Comparison of ENCODE assay signal across 8 cellular contexts in the genomic region with DNA sequence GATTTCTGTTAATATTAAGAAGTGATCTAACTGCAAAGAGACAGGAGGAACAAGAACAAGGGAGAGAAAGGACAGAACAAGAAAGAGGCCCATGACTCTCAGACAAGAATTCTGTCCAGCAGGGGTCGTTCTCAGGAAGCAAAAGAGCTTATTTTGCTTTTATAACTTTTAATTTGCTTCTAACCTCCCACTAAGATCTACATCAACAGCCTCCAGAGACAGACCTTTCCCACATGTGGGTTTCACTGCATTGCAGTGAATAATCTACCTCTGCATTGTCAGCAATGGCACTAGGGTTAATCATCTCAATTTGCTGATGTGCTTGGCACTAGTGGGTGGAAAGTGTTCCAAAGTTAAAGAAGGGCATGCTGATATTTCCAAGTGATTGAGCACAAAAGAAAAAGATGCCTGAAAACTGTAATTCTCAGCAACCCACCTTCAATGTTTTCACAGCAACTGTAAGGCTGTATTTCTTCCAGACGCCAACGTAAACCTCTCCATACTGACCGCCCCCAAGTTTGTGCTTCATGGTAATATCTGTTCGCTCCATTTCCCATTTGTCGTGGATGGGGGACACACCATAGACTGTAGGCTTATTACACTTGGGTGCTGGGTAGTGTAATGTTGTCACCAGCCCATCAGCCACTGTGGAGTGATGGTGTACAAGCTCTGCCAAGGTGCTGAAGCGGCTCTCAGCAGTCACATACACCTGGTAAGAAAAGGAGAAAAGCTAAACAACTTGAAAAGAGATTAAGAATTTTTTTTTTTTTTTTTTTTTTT. TPM values are rescaled to one million over a fixed set of nuclear protein-coding genes. Genes with fewer than 3 reads are reported as not detected.
DNase-seq lines count a peak whose midpoint lies in the region; ATAC-seq and TF ChIP-seq lines count a peak whose summit lies in the region.

No MANE protein-coding gene starts in this region.

- 0 out of 2 replicates have a peak, but pooled peaks cover 2% of the 10 kb centered on the region for H3F3A ChIP-seq in Loucy (ENCODE audit: low read depth)

- no peaks in the 10 kb centered on the region for H3K79me2 ChIP-seq in Loucy (ENCODE audit: insufficient read depth, low read length)

- peaks cover 12% of the 10 kb centered on the region for H3K36me3 Mint-ChIP-seq in activated CD4-positive, alpha-beta memory T cell treated with anti-CD3 and anti-CD28 coated beads for 36 hours
- H3K36me3 Mint-ChIP-seq in activated T-helper 2 cell treated with anti-CD3 and anti-CD28 coated beads, Interferon-gamma antibody, Interleukin-2, Interleukin-4, amounts not matched to agents 10 μg/mL and 5 μg/mL and 100 μg/mL, durations not matched to agents 14 hours and 24 hours and 36 hours (ENCODE audit: low read depth): peaks cover 13% of the 10 kb centered on the region

- no peaks in the 10 kb centered on the region for H3K27me3 ChIP-seq in Loucy (ENCODE audit: insufficient read depth, low read length, poor library complexity, severe bottlenecking)

- intact Hi-C loops in activated CD4-positive, alpha-beta memory T cell treated with anti-CD3 and anti-CD28 coated beads for 36 hours (cut with micrococcal nuclease): loop anchor here (1.0 kb wide), 4 partner anchors 73 to 248 kb away; no protein-coding TSS in a partner anchor
- intact Hi-C loops in activated T-helper 2 cell treated with anti-CD3 and anti-CD28 coated beads, Interferon-gamma antibody, Interleukin-2, Interleukin-4, amounts not matched to agents 10 μg/mL and 5 μg/mL and 100 μg/mL, durations not matched to agents 14 hours and 24 hours and 36 hours (cut with micrococcal nuclease): loop anchor here (1.0 to 2.0 kb wide), 4 partner anchors 73 to 248 kb away; partner anchors contain the start of genes ABL2 and SOAT1

- H3K9me3 ChIP-seq in Loucy (ENCODE audit: insufficient read depth, low read depth, low read length): no peaks in the 10 kb centered on the region

- DNase-seq in ELR (ENCODE audit: low read depth): peak; percentile 68
- peak; percentile 49 for DNase-seq in activated CD4-positive, alpha-beta memory T cell treated with anti-CD3 and anti-CD28 coated beads for 36 hours
- DNase-seq in globus pallidus (ENCODE audit: low spot score): peak; percentile 23
- peak; percentile 71 for DNase-seq in renal cortical epithelial cell (ENCODE audit: low read depth)
- DNase-seq in activated CD4-positive, CD25-positive, alpha-beta regulatory T cell treated with anti-CD3 and anti-CD28 coated beads, Interleukin-2, amount 50 U/mL, for 72 hours: no peak
- DNase-seq in activated T-helper 2 cell treated with anti-CD3 and anti-CD28 coated beads, Interferon-gamma antibody, Interleukin-2, Interleukin-4, amounts not matched to agents 10 μg/mL and 5 μg/mL and 100 μg/mL, durations not matched to agents 14 hours and 24 hours and 36 hours (ENCODE audit: low spot score): no peak

- H4K20me1 ChIP-seq in Loucy (ENCODE audit: insufficient read depth, low read length, poor library complexity, severe bottlenecking): no peaks in the 10 kb centered on the region

- TF ChIP-seq CTCF in Loucy (conservative IDR thresholded peaks at IDR 0.05; ENCODE audit: low read length): peak; percentile 68

- no peak overlapping the region for H2AFZ ChIP-seq in Loucy (ENCODE audit: low read length)

- H3K4me1 Mint-ChIP-seq in activated CD4-positive, alpha-beta memory T cell treated with anti-CD3 and anti-CD28 coated beads for 36 hours (ENCODE audit: low read depth): peaks cover 7% of the 10 kb centered on the region
- H3K4me1 Mint-ChIP-seq in activated T-helper 2 cell treated with anti-CD3 and anti-CD28 coated beads, Interferon-gamma antibody, Interleukin-2, Interleukin-4, amounts not matched to agents 10 μg/mL and 5 μg/mL and 100 μg/mL, durations not matched to agents 14 hours and 24 hours and 36 hours (ENCODE audit: low read depth): peaks cover 8% of the 10 kb centered on the region

- H3K36me3 ChIP-seq in Loucy (ENCODE audit: insufficient read depth, low read length): peaks cover 45% of the 10 kb centered on the region; the same call in 1 of the 2 replicates

- no peaks in the 10 kb centered on the region for H3K4me1 ChIP-seq in Loucy (ENCODE audit: insufficient read depth, low read length, poor library complexity, severe bottlenecking)

- no peak overlapping the region for H3K4me3 Mint-ChIP-seq in activated CD4-positive, alpha-beta memory T cell treated with anti-CD3 and anti-CD28 coated beads for 36 hours
- no peak overlapping the region for H3K4me3 Mint-ChIP-seq in activated T-helper 2 cell treated with anti-CD3 and anti-CD28 coated beads, Interferon-gamma antibody, Interleukin-2, Interleukin-4, amounts not matched to agents 10 μg/mL and 5 μg/mL and 100 μg/mL, durations not matched to agents 14 hours and 24 hours and 36 hours (ENCODE audit: low read depth)

- no peaks in the 10 kb centered on the region for H3K27me3 Mint-ChIP-seq in activated CD4-positive, alpha-beta memory T cell treated with anti-CD3 and anti-CD28 coated beads for 36 hours
- no peaks in the 10 kb centered on the region for H3K27me3 Mint-ChIP-seq in activated T-helper 2 cell treated with anti-CD3 and anti-CD28 coated beads, Interferon-gamma antibody, Interleukin-2, Interleukin-4, amounts not matched to agents 10 μg/mL and 5 μg/mL and 100 μg/mL, durations not matched to agents 14 hours and 24 hours and 36 hours (ENCODE audit: low read depth)

- H3K9ac ChIP-seq in Loucy (ENCODE audit: low read depth, low read length, poor library complexity, severe bottlenecking): no peak overlapping the region

- H3K9me2 ChIP-seq in Loucy (replicated peaks; ENCODE audit: low read depth, low read length): no peaks in the 10 kb centered on the region

- H3K27ac Mint-ChIP-seq in activated CD4-positive, alpha-beta memory T cell treated with anti-CD3 and anti-CD28 coated beads for 36 hours: no peak overlapping the region
- no peak overlapping the region for H3K27ac Mint-ChIP-seq in activated T-helper 2 cell treated with anti-CD3 and anti-CD28 coated beads, Interferon-gamma antibody, Interleukin-2, Interleukin-4, amounts not matched to agents 10 μg/mL and 5 μg/mL and 100 μg/mL, durations not matched to agents 14 hours and 24 hours and 36 hours

- H3K4me2 ChIP-seq in Loucy (ENCODE audit: low read depth, low read length, poor library complexity, severe bottlenecking): no peak overlapping the region

- H3K4me3 ChIP-seq in Loucy (ENCODE audit: low read length, poor library complexity, severe bottlenecking): no peak overlapping the region

- no peak for ATAC-seq in GM21528 (IDR thresholded peaks at IDR 0.05; ENCODE audit: low FRiP score, unreplicated experiment)

- CTCF ChIA-PET in activated CD4-positive, alpha-beta memory T cell treated with anti-CD3 and anti-CD28 coated beads for 36 hours (lab: Charles Lee): interaction anchor here (0.6 to 4.7 kb wide), 18 partner anchors 8 to 248 kb away, joined by 3 to 61 read pairs (median 4); partner anchors contain the start of genes ABL2, SOAT1 and TOR3A

- no peaks in the 10 kb centered on the region for H3K9me3 Mint-ChIP-seq in activated CD4-positive, alpha-beta memory T cell treated with anti-CD3 and anti-CD28 coated beads for 36 hours
- no peaks in the 10 kb centered on the region for H3K9me3 Mint-ChIP-seq in activated T-helper 2 cell treated with anti-CD3 and anti-CD28 coated beads, Interferon-gamma antibody, Interleukin-2, Interleukin-4, amounts not matched to agents 10 μg/mL and 5 μg/mL and 100 μg/mL, durations not matched to agents 14 hours and 24 hours and 36 hours

- POLR2A ChIA-PET in activated CD4-positive, alpha-beta memory T cell treated with anti-CD3 and anti-CD28 coated beads for 36 hours (lab: Charles Lee): no interaction called here

RNA-seq across cellular contexts. Expression of gene TOR3A, which starts 39.5 kb away (rescaled TPM):
- 10 to 100 TPM; 35.7 to 36.7 TPM for total RNA-seq in activated CD4-positive, alpha-beta memory T cell treated with anti-CD3 and anti-CD28 coated beads for 36 hours
- total RNA-seq in renal cortical epithelial cell: 37.5 and 41.9 TPM in 2 replicates
- total RNA-seq in activated T-helper 2 cell treated with anti-CD3 and anti-CD28 coated beads, Interferon-gamma antibody, Interleukin-2, Interleukin-4, amounts not matched to agents 10 μg/mL and 5 μg/mL and 100 μg/mL, durations not matched to agents 14 hours and 24 hours and 36 hours: 34.1 and 35.3 TPM in 2 replicates

Comparison
In these comparisons a context has a peak if more than half of its experiments do, and no peak if none do; other contexts are left out.
1. DNase-seq: peak in ELR (single experiment), activated CD4-positive, alpha-beta memory T cell treated with anti-CD3 and anti-CD28 coated beads for 36 hours (single experiment), globus pallidus (single experiment) and renal cortical epithelial cell (single experiment); none in activated CD4-positive, CD25-positive, alpha-beta regulatory T cell treated with anti-CD3 and anti-CD28 coated beads, Interleukin-2, amount 50 U/mL, for 72 hours (single experiment) and activated T-helper 2 cell treated with anti-CD3 and anti-CD28 coated beads, Interferon-gamma antibody, Interleukin-2, Interleukin-4, amounts not matched to agents 10 μg/mL and 5 μg/mL and 100 μg/mL, durations not matched to agents 14 hours and 24 hours and 36 hours (single experiment).